Comparison of ENCODE assay signal across 25 cellular contexts in the genomic region with DNA sequence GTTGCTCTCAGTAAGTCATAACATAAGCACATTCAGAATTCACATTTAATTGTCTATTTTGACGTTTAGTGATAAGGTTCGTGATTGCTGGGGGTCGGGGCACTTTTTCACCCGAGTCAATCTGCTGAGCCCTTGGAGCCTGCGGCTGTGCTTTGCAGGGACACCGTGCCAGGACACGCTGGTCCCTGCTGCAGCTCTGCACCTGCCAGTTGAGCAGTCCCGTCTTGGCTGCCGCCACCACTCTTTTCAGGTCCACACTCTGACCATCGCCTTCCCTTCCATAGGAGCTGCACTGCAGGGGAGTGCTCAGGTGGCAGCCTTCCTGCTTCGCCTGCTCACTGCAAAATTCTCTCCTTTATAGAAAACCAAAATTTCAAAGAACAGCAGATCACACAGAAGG.
"Had no signal": no experiment of that assay in that cellular context is flagged by ENCODE, and none has a peak within 500 bp of the region (broad histone marks: within the 10 kb centered on the region; RNA-seq: fewer than 3 reads in every experiment).

No MANE protein-coding gene starts in this region.

- H3K27ac ChIP-seq: adrenal gland, ascending aorta, hepatocyte, left lung, neutrophil, parathyroid adenoma, right lobe of liver, SK-N-MC, skin epidermis, thyroid gland had no signal

- H3K27me3 Mint-ChIP-seq: activated T-cell treated with anti-CD3 and anti-CD28 coated beads, Interleukin-2, amount 50 U/mL, for 24 hours; dendritic cell treated with granulocyte-macrophage colony-stimulating factor and Interleukin-4, amounts not matched to agents 40 ng/mL and 50 ng/mL, for 4 days; stimulated activated naive CD8-positive, alpha-beta T cell treated with anti-CD3 and anti-CD28 coated beads, Interleukin-15, Interleukin-2, amounts not matched to agents 100 ng/mL and 50 ng/mL, for 24 hours had no signal

- ATAC-seq: activated CD4-positive, CD25-positive, alpha-beta regulatory T cell treated with anti-CD3 and anti-CD28 coated beads, Interleukin-2, amount 50 U/mL, for 24 hours; activated CD8-positive, alpha-beta T cell treated with anti-CD3 and anti-CD28 coated beads, Interleukin-2, amount 10 ng/mL, durations not matched to agents 7 days and 5 days; left lung; natural killer cell; right lobe of liver had no signal

- H3K9me3 ChIP-seq: adrenal gland, ascending aorta, left lung, neutrophil, right lobe of liver, thyroid gland had no signal

- H3K4me2 ChIP-seq: hepatocyte had no signal

- H3K9ac ChIP-seq: parathyroid adenoma had no signal

- H3K27me3 ChIP-seq: adrenal gland, ascending aorta, hepatocyte, left lung, neutrophil, right lobe of liver, thyroid gland had no signal

- H3K27ac Mint-ChIP-seq: activated CD8-positive, alpha-beta T cell treated with anti-CD3 and anti-CD28 coated beads, Interleukin-2, amount 10 ng/mL, durations not matched to agents 7 days and 5 days; activated naive CD4-positive, alpha-beta T cell treated with anti-CD3 and anti-CD28 coated beads for 36 hours; dendritic cell treated with granulocyte-macrophage colony-stimulating factor and Interleukin-4, amounts not matched to agents 40 ng/mL and 50 ng/mL, for 4 days; natural killer cell; stimulated activated naive CD8-positive, alpha-beta T cell treated with anti-CD3 and anti-CD28 coated beads, Interleukin-15, Interleukin-2, amounts not matched to agents 100 ng/mL and 50 ng/mL, for 24 hours had no signal

- H3K4me1 ChIP-seq: right lobe of liver had no signal

- H3K36me3 Mint-ChIP-seq: natural killer cell had no signal

- H3K4me3 ChIP-seq: adrenal gland, ascending aorta, hepatocyte, left lung, right lobe of liver, SK-N-MC, skin epidermis, thyroid gland had no signal

- H3K4me3 Mint-ChIP-seq: activated CD8-positive, alpha-beta T cell treated with anti-CD3 and anti-CD28 coated beads, Interleukin-2, amount 10 ng/mL, durations not matched to agents 7 days and 5 days; activated naive CD4-positive, alpha-beta T cell treated with anti-CD3 and anti-CD28 coated beads for 36 hours; activated T-cell treated with anti-CD3 and anti-CD28 coated beads, Interleukin-2, amount 50 U/mL, for 24 hours; dendritic cell treated with granulocyte-macrophage colony-stimulating factor and Interleukin-4, amounts not matched to agents 40 ng/mL and 50 ng/mL, for 4 days; immature natural killer cell; natural killer cell; stimulated activated naive CD8-positive, alpha-beta T cell treated with anti-CD3 and anti-CD28 coated beads, Interleukin-15, Interleukin-2, amounts not matched to agents 100 ng/mL and 50 ng/mL, for 24 hours had no signal

- H3K9me3 Mint-ChIP-seq: activated naive CD4-positive, alpha-beta T cell treated with anti-CD3 and anti-CD28 coated beads for 36 hours; activated T-cell treated with anti-CD3 and anti-CD28 coated beads, Interleukin-2, amount 50 U/mL, for 24 hours; dendritic cell treated with granulocyte-macrophage colony-stimulating factor and Interleukin-4, amounts not matched to agents 40 ng/mL and 50 ng/mL, for 4 days; immature natural killer cell; natural killer cell; stimulated activated naive CD8-positive, alpha-beta T cell treated with anti-CD3 and anti-CD28 coated beads, Interleukin-15, Interleukin-2, amounts not matched to agents 100 ng/mL and 50 ng/mL, for 24 hours had no signal

- H2AFZ ChIP-seq: hepatocyte, parathyroid adenoma had no signal

- DNase-seq: activated CD4-positive, alpha-beta T cell treated with anti-CD3 and anti-CD28 coated beads, Interleukin-2, amount 50 U/mL, for 1 hour; activated CD8-positive, alpha-beta T cell treated with anti-CD3 and anti-CD28 coated beads, Interleukin-2, amount 10 ng/mL, durations not matched to agents 7 days and 5 days; activated naive CD4-positive, alpha-beta T cell treated with anti-CD3 and anti-CD28 coated beads for 36 hours; activated T-cell treated with anti-CD3 and anti-CD28 coated beads, Interleukin-2, amount 50 U/mL, for 24 hours; adrenal gland; effector CD4-positive, alpha-beta T cell; erythroblast; foreskin fibroblast; immature natural killer cell; left lung; mammary epithelial cell; midbrain; natural killer cell; right lobe of liver; stimulated activated CD4-positive, alpha-beta T cell treated with anti-CD3 and anti-CD28 coated beads, Interleukin-1b, Interleukin-23, amount 100 ng/mL, for 48 hours; thyroid gland had no signal
